In genomic region chr12:88247241-88247643, GRCh38 we compare ENCODE assay signal across 10 cellular contexts.
DNase-seq lines count a peak whose midpoint lies in the region; ATAC-seq, FAIRE-seq and TF ChIP-seq lines count a peak whose summit lies in the region.
"Had no signal": no experiment of that assay in that cellular context is flagged by ENCODE, and none has a peak within 500 bp of the region (broad histone marks: within the 10 kb centered on the region; RNA-seq: fewer than 3 reads in every experiment).

No MANE protein-coding gene starts in this region.

- TF ChIP-seq CTCF in endothelial cell of umbilical vein (IDR thresholded peaks at IDR 0.05; ENCODE audit: extremely low read depth in 1 of 2, insufficient read depth in 1 of 2, low read depth in 1 of 2, low read length in 2 of 2) (no peak), pancreas (IDR thresholded peaks at IDR 0.05) (no peak)

- H4K20me1 ChIP-seq in endothelial cell of umbilical vein (replicated peaks; ENCODE audit: control insufficient read depth, extremely low read depth, insufficient read depth, low read length), result no peaks in the 10 kb centered on the region

- peak overlapping the region; percentile 38 for H2AFZ ChIP-seq in endothelial cell of umbilical vein (ENCODE audit: low read depth, low read length)

- no peaks in the 10 kb centered on the region for H3K9me3 ChIP-seq in endothelial cell of umbilical vein (replicated peaks; ENCODE audit: control insufficient read depth, insufficient read depth, low read length)
- H3K9me3 ChIP-seq in pancreas, result no peaks in the 10 kb centered on the region

- no peak overlapping the region for H3K4me2 ChIP-seq in endothelial cell of umbilical vein (ENCODE audit: insufficient read depth, low read length)

- intact Hi-C loops in endothelial cell of umbilical vein (cut with micrococcal nuclease) (loop anchor here (1.0 to 10.0 kb wide), 2 partner anchors 52 to 308 kb away; no protein-coding TSS in a partner anchor), pancreas (cut with DNase I) (no loop called here)

- dilution Hi-C loops in endothelial cell of umbilical vein (cut with MboI; ENCODE audit: extremely low pct_ligation_motif_present, low sequenced_read_pairs), result no loop called here

- 46 to 48% methylated on average over 2 of the region's 2 CpGs for WGBS in pancreas, 2 donors

- H3K79me2 ChIP-seq in endothelial cell of umbilical vein (ENCODE audit: control insufficient read depth, insufficient read depth, low read length), result no peaks in the 10 kb centered on the region

- peak; percentile 58 for FAIRE-seq in endothelial cell of umbilical vein (lab: Jason Lieb, UNC)
- FAIRE-seq in pancreas (lab: Jason Lieb, UNC), result no peak
- FAIRE-seq: islet of Langerhans had no signal

- CTCF ChIA-PET in endothelial cell of umbilical vein (lab: Charles Lee), result no interaction called here

- POLR2A ChIA-PET in endothelial cell of umbilical vein (lab: Charles Lee), result no interaction called here

- H3K4me1 ChIP-seq in endothelial cell of umbilical vein (ENCODE audit: control insufficient read depth, extremely low read depth, insufficient read depth, low read length) (peaks cover 22% of the 10 kb centered on the region), pancreas (no peaks in the 10 kb centered on the region)

- no peak overlapping the region for H3K9ac ChIP-seq in endothelial cell of umbilical vein (replicated peaks; ENCODE audit: extremely low read depth, insufficient read depth, low read length)

- peak overlapping the region; percentile 0 for H3K27ac ChIP-seq in endothelial cell of umbilical vein (ENCODE audit: insufficient read depth, low read depth, low read length)
- H3K27ac ChIP-seq in pancreas, result no peak overlapping the region

- H3K36me3 ChIP-seq in endothelial cell of umbilical vein (ENCODE audit: control insufficient read depth in 2 of 2, extremely low read depth in 1 of 2, insufficient read depth in 2 of 2, low read length in 2 of 2) (no peaks in the 10 kb centered on the region), pancreas (no peaks in the 10 kb centered on the region)

- BruUV-seq in endothelial cell of umbilical vein (replicated peaks; lab: Mats Ljungman, UMichigan), result no TSS peak

- H3K27me3 ChIP-seq in endothelial cell of umbilical vein (ENCODE audit: control insufficient read depth in 2 of 2, insufficient read depth in 2 of 2, low read length in 2 of 2) (no peaks in the 10 kb centered on the region), pancreas (no peaks in the 10 kb centered on the region)

- no peak for TF ChIP-seq POLR2A in endothelial cell of umbilical vein (IDR thresholded peaks at IDR 0.05; ENCODE audit: low read depth, low read length)

- no peaks in the 10 kb centered on the region for H3K9me1 ChIP-seq in endothelial cell of umbilical vein (replicated peaks; ENCODE audit: control insufficient read depth, extremely low read depth, insufficient read depth, low read length)

- H3K4me3 ChIP-seq in endothelial cell of umbilical vein (replicated peaks in 1 of 3; ENCODE audit: insufficient read depth in 1 of 3, low read depth in 1 of 3, low read length in 3 of 3), result no peak overlapping the region
- H3K4me3 ChIP-seq in pancreas, result no peak overlapping the region

- DNase-seq in ELR (ENCODE audit: low read depth) (peak; percentile 86), NCI-H460 (ENCODE audit: extremely low read depth, low read depth) (peak; percentile 27), endothelial cell of umbilical vein (ENCODE audit: low read depth, low spot score) (peak; percentile 46), pancreas (no peak), DMS79 treated with DMSO at 0.1 percent for 48 hours (lab: John Stamatoyannopoulos, UW) (no peak), NCI-H2081 (lab: John Stamatoyannopoulos, UW) (no peak), NCI-H1694 (lab: John Stamatoyannopoulos, UW) (no peak)
- DNase-seq: DND-41 had no signal

- peak in 3 of 4 donors; percentile 22 to 65 (median 63) for ATAC-seq in pancreas
- ATAC-seq in GM19023 (IDR thresholded peaks at IDR 0.05; ENCODE audit: unreplicated experiment), result no peak

TF ChIP-seq in endothelial cell of umbilical vein, 7 proteins besides CTCF, POLR2A, EP300 and RAD21:
- TF ChIP-seq JUN (IDR thresholded peaks at IDR 0.05; ENCODE audit: borderline replicate concordance, insufficient read depth, insufficient read length, low read depth) (no peak), MYC (IDR thresholded peaks at IDR 0.05; ENCODE audit: low read depth, low read length) (no peak), GATA2 (IDR thresholded peaks at IDR 0.05; ENCODE audit: insufficient read depth, insufficient read length, low read depth, low read length) (peak; percentile 55), EZH2 (IDR thresholded peaks at IDR 0.05; ENCODE audit: borderline replicate concordance, low read depth, low read length, severe bottlenecking) (no peak), FOS (IDR thresholded peaks at IDR 0.05; ENCODE audit: borderline replicate concordance, insufficient read depth, low read length) (peak; percentile 64)
- TF ChIP-seq, protein P1, sequence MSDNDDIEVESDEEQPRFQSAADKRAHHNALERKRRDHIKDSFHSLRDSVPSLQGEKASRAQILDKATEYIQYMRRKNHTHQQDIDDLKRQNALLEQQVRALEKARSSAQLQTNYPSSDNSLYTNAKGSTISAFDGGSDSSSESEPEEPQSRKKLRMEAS (IDR thresholded peaks at IDR 0.05; ENCODE audit: insufficient read depth, insufficient read length), result no peak

Comparison
In these comparisons a context has a peak if more than half of its experiments do, and no peak if none do; other contexts are left out.
1. DNase-seq: peak in ELR (single experiment), NCI-H460 (single experiment) and endothelial cell of umbilical vein (single experiment); none in pancreas (0 of 6), DMS79 treated with DMSO at 0.1 percent for 48 hours (single experiment), NCI-H2081 (0 of 2) and NCI-H1694 (single experiment).